Comparison of ENCODE assay signal across 11 cellular contexts in the genomic region with DNA sequence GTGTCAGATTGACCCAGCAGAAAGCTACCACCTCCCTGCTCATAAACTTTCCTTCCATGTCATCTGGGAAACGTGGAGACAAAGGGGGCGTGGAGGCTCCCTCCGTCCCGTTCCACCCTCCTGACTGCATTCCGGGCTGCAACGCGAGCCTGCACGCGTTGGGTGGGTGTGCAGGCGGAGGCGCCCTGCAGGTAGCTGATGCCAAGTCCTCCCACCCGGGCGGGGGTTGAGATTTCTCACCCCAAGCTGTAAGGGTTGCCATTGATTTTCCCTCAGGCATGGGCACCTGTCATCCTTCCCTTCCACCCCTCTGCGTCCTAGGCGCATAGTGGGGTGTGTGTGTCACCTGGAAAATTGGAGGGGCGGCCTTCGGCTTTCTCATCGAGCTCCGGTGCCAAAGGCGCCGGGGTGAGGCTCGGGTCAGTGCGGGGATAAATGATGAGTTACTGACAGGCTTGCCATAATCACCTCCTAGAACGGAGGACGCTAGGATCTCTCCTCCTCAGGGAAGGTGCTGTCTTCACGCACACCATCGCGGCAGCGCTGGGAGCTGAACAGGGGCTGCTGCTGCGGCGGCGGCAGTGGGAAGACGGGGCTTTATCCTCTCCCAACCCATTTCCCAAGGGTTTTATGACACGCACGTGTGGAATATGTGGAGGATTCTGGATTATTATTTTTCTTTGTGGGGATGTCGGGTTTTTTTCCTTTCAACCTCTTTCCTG. TPM values are rescaled to one million over a fixed set of nuclear protein-coding genes. Genes with fewer than 3 reads are reported as not detected.
DNase-seq lines count a peak whose midpoint lies in the region; ATAC-seq and TF ChIP-seq lines count a peak whose summit lies in the region.
"Had no signal": no experiment of that assay in that cellular context is flagged by ENCODE, and none has a peak within 500 bp of the region (broad histone marks: within the 10 kb centered on the region; RNA-seq: fewer than 3 reads in every experiment).

No MANE protein-coding gene starts in this region.

- H4K20me1 ChIP-seq in MM.1S (ENCODE audit: insufficient read depth, low read length) = no peaks in the 10 kb centered on the region

- ATAC-seq in stimulated activated naive CD8-positive, alpha-beta T cell treated with anti-CD3 and anti-CD28 coated beads, Interleukin-15, Interleukin-2, amounts not matched to agents 100 U/mL and 50 U/mL, for 24 hours = no peak

- CTCF ChIA-PET in activated naive CD4-positive, alpha-beta T cell treated with anti-CD3 and anti-CD28 coated beads, Interleukin-2, amount 10 ng/mL, durations not matched to agents 7 days and 5 days (lab: Charles Lee) = no interaction called here

- no peaks in the 10 kb centered on the region for H3K79me2 ChIP-seq in MM.1S (ENCODE audit: low read length)

- DNase-seq in ELF-1 (ENCODE audit: low read depth, low spot score) = peak; percentile 4
- no peak for DNase-seq in MM.1S
- no peak for DNase-seq in fibroblast of pulmonary artery (ENCODE audit: low read depth)
- DNase-seq in occipital lobe (lab: John Stamatoyannopoulos, UW) = peak; percentile 16
- no peak for DNase-seq in activated CD8-positive, alpha-beta memory T cell treated with anti-CD3 and anti-CD28 coated beads, Interleukin-2, amount 50 U/mL, for 48 hours
- no peak for DNase-seq in stimulated activated naive CD8-positive, alpha-beta T cell treated with anti-CD3 and anti-CD28 coated beads, Interleukin-15, Interleukin-2, amounts not matched to agents 100 U/mL and 50 U/mL, for 24 hours
- DNase-seq in T-helper 2 cell = no peak
- DNase-seq in activated naive CD4-positive, alpha-beta T cell treated with anti-CD3 and anti-CD28 coated beads, Interleukin-2, amount 10 ng/mL, durations not matched to agents 7 days and 5 days = no peak
- DNase-seq: activated effector memory CD4-positive, alpha-beta T cell treated with anti-CD3 and anti-CD28 coated beads, Interleukin-2, amount 50 U/mL, for 16 hours had no signal

- no peak overlapping the region for H3K9ac ChIP-seq in MM.1S (ENCODE audit: low read length)

- no peak overlapping the region for H3K27ac Mint-ChIP-seq in activated naive CD4-positive, alpha-beta T cell treated with anti-CD3 and anti-CD28 coated beads, Interleukin-2, amount 10 ng/mL, durations not matched to agents 7 days and 5 days

- H3K4me3 ChIP-seq in MM.1S (ENCODE audit: low read length) (peak overlapping the region; percentile 92), fibroblast of pulmonary artery (replicated peaks; ENCODE audit: low read depth, low read length) (peak overlapping the region; percentile 51)

- H3K4me1 Mint-ChIP-seq in activated naive CD4-positive, alpha-beta T cell treated with anti-CD3 and anti-CD28 coated beads, Interleukin-2, amount 10 ng/mL, durations not matched to agents 7 days and 5 days = no peaks in the 10 kb centered on the region

- H3K9me3 ChIP-seq in MM.1S (replicated peaks; ENCODE audit: insufficient read depth, low read length) = no peaks in the 10 kb centered on the region

- H2AFZ ChIP-seq in MM.1S (ENCODE audit: low read length) = peak overlapping the region; percentile 98; the same call in 1 of the 2 replicates

- TF ChIP-seq CTCF in MM.1S (IDR thresholded peaks at IDR 0.05; ENCODE audit: low read length) (no peak), fibroblast of pulmonary artery (IDR thresholded peaks at IDR 0.05; ENCODE audit: low read length, missing control alignments) (no peak)

- H3K27ac ChIP-seq in MM.1S (ENCODE audit: low read length) = no peak overlapping the region

- H3K27me3 ChIP-seq in MM.1S (replicated peaks; ENCODE audit: insufficient read depth, low read length) = no peaks in the 10 kb centered on the region; the same call in 1 of the 2 replicates

- H3F3A ChIP-seq in MM.1S (ENCODE audit: insufficient read depth, low read length) = no peaks in the 10 kb centered on the region

- no peak overlapping the region for H3K4me3 Mint-ChIP-seq in activated naive CD4-positive, alpha-beta T cell treated with anti-CD3 and anti-CD28 coated beads, Interleukin-2, amount 10 ng/mL, durations not matched to agents 7 days and 5 days

- H3K4me1 ChIP-seq in MM.1S (ENCODE audit: low read length) = no peaks in the 10 kb centered on the region

- no peaks in the 10 kb centered on the region for H3K36me3 ChIP-seq in MM.1S (replicated peaks; ENCODE audit: insufficient read depth, low read length)

- no peaks in the 10 kb centered on the region for H3K36me3 Mint-ChIP-seq in activated naive CD4-positive, alpha-beta T cell treated with anti-CD3 and anti-CD28 coated beads, Interleukin-2, amount 10 ng/mL, durations not matched to agents 7 days and 5 days
- H3K36me3 Mint-ChIP-seq: IgD-negative memory B cell had no signal

- H3K9me2 ChIP-seq in MM.1S (replicated peaks; ENCODE audit: insufficient read depth, low read length) = no peaks in the 10 kb centered on the region

- H3K27me3 Mint-ChIP-seq in activated naive CD4-positive, alpha-beta T cell treated with anti-CD3 and anti-CD28 coated beads, Interleukin-2, amount 10 ng/mL, durations not matched to agents 7 days and 5 days = peaks cover 44% of the 10 kb centered on the region

- H3K9me3 Mint-ChIP-seq in activated naive CD4-positive, alpha-beta T cell treated with anti-CD3 and anti-CD28 coated beads, Interleukin-2, amount 10 ng/mL, durations not matched to agents 7 days and 5 days = no peaks in the 10 kb centered on the region

- H3K4me2 ChIP-seq in MM.1S (ENCODE audit: low read depth, low read length) = peak overlapping the region; percentile 73

RNA-seq across cellular contexts. Expression of gene PLPPR1, which starts 0.9 kb away (rescaled TPM):
- 222 TPM for total RNA-seq in occipital lobe
- total RNA-seq: mononuclear cell had no signal

Comparison
In these comparisons a context has a peak if more than half of its experiments do, and no peak if none do; other contexts are left out.
1. DNase-seq: peak in ELF-1 (single experiment) and occipital lobe (single experiment); none in MM.1S (single experiment), fibroblast of pulmonary artery (single experiment), activated CD8-positive, alpha-beta memory T cell treated with anti-CD3 and anti-CD28 coated beads, Interleukin-2, amount 50 U/mL, for 48 hours (single experiment), stimulated activated naive CD8-positive, alpha-beta T cell treated with anti-CD3 and anti-CD28 coated beads, Interleukin-15, Interleukin-2, amounts not matched to agents 100 U/mL and 50 U/mL, for 24 hours (single experiment), T-helper 2 cell (0 of 5) and activated naive CD4-positive, alpha-beta T cell treated with anti-CD3 and anti-CD28 coated beads, Interleukin-2, amount 10 ng/mL, durations not matched to agents 7 days and 5 days (single experiment).